ENCODE assay signal across 8 cellular contexts in genomic region chr14:22598099-22598895, GRCh38. TPM values are rescaled to one million over a fixed set of nuclear protein-coding genes. Genes with fewer than 3 reads are reported as not detected.
A peak's percentile ranks its signal among the peaks of the same experiment; 100 is the strongest.
DNase-seq lines count a peak whose midpoint lies in the region; ATAC-seq and TF ChIP-seq lines count a peak whose summit lies in the region.

TSS of gene ABHD4 (plus strand) at chr14:22598300. CDS start at chr14:22598307, 7 bp downstream.

- peak in 3 of 4 donors; percentile 61 to 94 (median 92) for TF ChIP-seq POLR2A in upper lobe of left lung (IDR thresholded peaks at IDR 0.05)

- H3K27ac ChIP-seq in RWPE1, result peak within 1 kb of the TSS; percentile 93
- H3K27ac ChIP-seq in neutrophil, result peak within 1 kb of the TSS; percentile 88
- peak within 1 kb of the TSS; percentile 82 to 95 (median 90) for H3K27ac ChIP-seq in upper lobe of left lung

- peaks cover 32% of the 10 kb centered on the region for H3K4me1 Mint-ChIP-seq in activated naive CD8-positive, alpha-beta T cell (ENCODE audit: low read depth)

- DNase-seq in COLO829 (ENCODE audit: low spot score), result peak; percentile 17
- peak; percentile 65 for DNase-seq in RWPE1 (ENCODE audit: low spot score)
- no peak for DNase-seq in glomerular endothelial cell (ENCODE audit: extremely low read depth, low read depth, low spot score)
- peak; percentile 89 to 97 for DNase-seq in upper lobe of left lung

- ATAC-seq in GM19351 (IDR thresholded peaks at IDR 0.05; ENCODE audit: unreplicated experiment) (peak; percentile 81), HG03571 (IDR thresholded peaks at IDR 0.05; ENCODE audit: unreplicated experiment) (peak; percentile 76), upper lobe of left lung (ENCODE audit: low FRiP score in 2 of 2) (peak; percentile 95 to 98)

- peak within 1 kb of the TSS; percentile 68 to 82 for H3K4me3 ChIP-seq in neutrophil (ENCODE audit: low read depth in 1 of 2, low read length in 1 of 2)
- H3K4me3 ChIP-seq in upper lobe of left lung, result peak within 1 kb of the TSS; percentile 67 to 80 (median 74)

- H3K4me3 Mint-ChIP-seq in activated naive CD8-positive, alpha-beta T cell, result peak within 1 kb of the TSS; percentile 95

- peaks cover 13% of the 10 kb centered on the region for H3K36me3 Mint-ChIP-seq in activated naive CD8-positive, alpha-beta T cell

- H3K27ac Mint-ChIP-seq in activated naive CD8-positive, alpha-beta T cell, result peak within 1 kb of the TSS; percentile 86

- TF ChIP-seq CTCF in RWPE1 (conservative IDR thresholded peaks at IDR 0.05; ENCODE audit: low read depth) (no peak), neutrophil (IDR thresholded peaks at IDR 0.05) (peak; percentile 26), upper lobe of left lung (IDR thresholded peaks at IDR 0.05) (peak in 1 of 6 experiments; percentile 14)

- H3K27me3 Mint-ChIP-seq in activated naive CD8-positive, alpha-beta T cell, result no peaks in the 10 kb centered on the region

- peaks cover 19% of the 10 kb centered on the region for H3K36me3 ChIP-seq in neutrophil
- peaks cover 7 to 18% (median 17%) of the 10 kb centered on the region in 4 donors for H3K36me3 ChIP-seq in upper lobe of left lung

- H3K27me3 ChIP-seq in neutrophil (peaks cover 37% of the 10 kb centered on the region), upper lobe of left lung (no peaks in the 10 kb centered on the region)

- H3K4me1 ChIP-seq in neutrophil (ENCODE audit: control insufficient read depth in 1 of 2, insufficient read depth in 1 of 2, low read depth in 1 of 2, low read length in 1 of 2), result peaks cover 21% of the 10 kb centered on the region in 2 experiments
- H3K4me1 ChIP-seq in upper lobe of left lung, result peaks cover 13 to 20% (median 18%) of the 10 kb centered on the region in 4 donors

- WGBS in upper lobe of left lung, 2 donors, result 0% methylated on average over 14 to 49 of the region's 49 CpGs

- CTCF ChIA-PET in RWPE1 (lab: Yijun Ruan, JAX), result interaction anchor here (0.6 to 1.8 kb wide), 8 partner anchors 9 to 856 kb away, joined by 3 to 7 read pairs (median 5); partner anchors contain the start of gene DAD1

- H3K9me3 ChIP-seq in neutrophil (no peaks in the 10 kb centered on the region), upper lobe of left lung (no peaks in the 10 kb centered on the region)

- POLR2A ChIA-PET in RWPE1 (lab: Yijun Ruan, JAX; ENCODE audit: low non-redundant PET), result interaction anchor here (0.7 to 0.8 kb wide), 2 partner anchors 9 to 49 kb away, joined by 3 to 5 read pairs; partner anchors contain the start of gene DAD1

- H3K9me3 Mint-ChIP-seq in activated naive CD8-positive, alpha-beta T cell (ENCODE audit: low read depth), result no peaks in the 10 kb centered on the region

- peak in 1 of 4 donors; percentile 34 for TF ChIP-seq EP300 in upper lobe of left lung (IDR thresholded peaks at IDR 0.05)

RNA-seq across cellular contexts. Expression of gene ABHD4, which starts in this region (rescaled TPM):
- total RNA-seq in glomerular endothelial cell (24.8 and 34.4 TPM in 2 replicates), upper lobe of left lung (10 to 100 TPM; 20.1 to 31.3 (median 26.1) TPM)
